5 cellular contexts compared by ENCODE assay signal in genomic region chr1:156418416-156418815, GRCh38. TPM values are rescaled to one million over a fixed set of nuclear protein-coding genes. Genes with fewer than 3 reads are reported as not detected.
"Had no signal": no experiment of that assay in that cellular context is flagged by ENCODE, and none has a peak within 500 bp of the region (broad histone marks: within the 10 kb centered on the region; RNA-seq: fewer than 3 reads in every experiment).

No MANE protein-coding gene starts in this region.

RNA-seq across cellular contexts. Expression of gene RHBG, which starts 49.4 kb away (rescaled TPM):
- total RNA-seq: M059J, NCI-H460, OCI-LY7, Right ventricle myocardium superior, SJSA1 had no signal
